Comparison of ENCODE assay signal across 27 cellular contexts in the genomic region with DNA sequence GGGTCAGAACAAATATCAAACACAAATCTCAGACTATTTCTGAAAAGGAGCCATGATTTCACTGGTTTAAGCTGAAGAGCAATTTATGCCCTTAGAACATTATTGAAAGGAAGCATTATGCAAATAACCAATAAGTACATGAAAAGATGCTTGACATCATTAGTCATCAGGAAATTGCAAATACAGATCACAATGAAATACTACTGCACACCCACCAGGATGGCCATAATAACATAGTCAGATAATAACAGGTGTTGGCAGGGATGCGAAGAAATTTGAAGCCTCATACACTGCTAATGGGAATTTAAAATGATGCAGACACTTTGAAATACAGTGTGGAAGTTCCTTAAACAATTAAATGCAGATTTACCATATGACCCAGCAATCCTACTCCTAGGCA.
DNase-seq lines count a peak whose midpoint lies in the region; ATAC-seq and TF ChIP-seq lines count a peak whose summit lies in the region.
"Had no signal": no experiment of that assay in that cellular context is flagged by ENCODE, and none has a peak within 500 bp of the region (broad histone marks: within the 10 kb centered on the region; RNA-seq: fewer than 3 reads in every experiment).

No MANE protein-coding gene starts in this region.

- H3K4me1 ChIP-seq in iPS-20b (ENCODE audit: insufficient read depth, low read length), result peaks cover 22% of the 10 kb centered on the region
- H3K4me1 ChIP-seq: HAP-1, heart right ventricle, transverse colon had no signal

- ATAC-seq in natural killer cell (no peak), GM21717 (IDR thresholded peaks at IDR 0.05; ENCODE audit: unreplicated experiment) (no peak)
- no peak for ATAC-seq in stimulated activated naive CD8-positive, alpha-beta T cell treated with anti-CD3 and anti-CD28 coated beads, Interleukin-15, Interleukin-2, amounts not matched to agents 100 U/mL and 50 U/mL, for 24 hours
- ATAC-seq: activated T-helper 17 cell treated with anti-CD3 and anti-CD28 coated beads, Interleukin-2, amount 50 U/mL, for 72 hours; CD8-positive, alpha-beta T cell; heart right ventricle; left lobe of liver; naive thymus-derived CD4-positive, alpha-beta T cell; Panc1 had no signal

- peaks cover 3 to 15% of the 10 kb centered on the region in 2 donors for H3K27me3 Mint-ChIP-seq in natural killer cell (ENCODE audit: low read depth in 2 of 2)
- H3K27me3 Mint-ChIP-seq: activated naive CD8-positive, alpha-beta T cell had no signal

- no peak for TF ChIP-seq CTCF in natural killer cell (IDR thresholded peaks at IDR 0.05)

- H3K27me3 ChIP-seq in iPS-20b (ENCODE audit: insufficient read depth, low read length), result no peaks in the 10 kb centered on the region
- H3K27me3 ChIP-seq: transverse colon had no signal

- intact Hi-C loops in natural killer cell (cut with micrococcal nuclease), result no loop called here

- DNase-seq in NCI-H1092 treated with DMSO at 0.1 percent for 48 hours (lab: John Stamatoyannopoulos, UW), result peak; percentile 17
- DNase-seq in NCI-H1092 (lab: John Stamatoyannopoulos, UW), result no peak
- DNase-seq in HT1080 (ENCODE audit: low read depth), result peak; percentile 71
- peak; percentile 55 for DNase-seq in NCI-H345 treated with DMSO at 0.1 percent for 48 hours (lab: John Stamatoyannopoulos, UW; ENCODE audit: unreplicated experiment)
- no peak for DNase-seq in natural killer cell
- DNase-seq in stimulated activated naive CD8-positive, alpha-beta T cell treated with anti-CD3 and anti-CD28 coated beads, Interleukin-15, Interleukin-2, amounts not matched to agents 100 U/mL and 50 U/mL, for 24 hours, result no peak
- DNase-seq: activated CD8-positive, alpha-beta memory T cell treated with anti-CD3 and anti-CD28 coated beads, Interleukin-2, amount 50 U/mL, for 48 hours; aorta; heart right ventricle; Karpas-422; MV-4-11; naive thymus-derived CD4-positive, alpha-beta T cell; NCI-H446 treated with DMSO at 0.1 percent for 48 hours; NK-92 treated with Interleukin-12 subunit alpha and Interleukin-12 subunit beta, amount 100 ng/mL, for 24 hours; SIG-M5; stimulated activated CD8-positive, alpha-beta memory T cell treated with anti-CD3 and anti-CD28 coated beads, Interleukin-4, amount 100 ng/mL, for 48 hours; SW 1271; transverse colon had no signal

- H3K36me3 Mint-ChIP-seq in natural killer cell, result no peaks in the 10 kb centered on the region
- H3K36me3 Mint-ChIP-seq: activated naive CD8-positive, alpha-beta T cell; CD8-positive, alpha-beta T cell; naive thymus-derived CD4-positive, alpha-beta T cell; WTC11 had no signal

- H3K9me3 ChIP-seq in iPS-20b (ENCODE audit: insufficient read depth, low read depth, low read length), result no peaks in the 10 kb centered on the region
- H3K9me3 ChIP-seq: HAP-1, heart right ventricle, transverse colon had no signal

- H3K4me3 Mint-ChIP-seq in natural killer cell, result no peak overlapping the region
- H3K4me3 Mint-ChIP-seq: activated naive CD8-positive, alpha-beta T cell; activated T-helper 17 cell treated with anti-CD3 and anti-CD28 coated beads, Interleukin-2, amount 50 U/mL, for 72 hours; CD8-positive, alpha-beta T cell; naive thymus-derived CD4-positive, alpha-beta T cell; WTC11 had no signal

- H3K9me3 Mint-ChIP-seq in natural killer cell, result no peaks in the 10 kb centered on the region
- H3K9me3 Mint-ChIP-seq: activated T-helper 17 cell treated with anti-CD3 and anti-CD28 coated beads, Interleukin-2, amount 50 U/mL, for 72 hours; CD8-positive, alpha-beta T cell; WTC11 had no signal

- H3K27ac ChIP-seq in iPS-20b (ENCODE audit: low read length), result no peak overlapping the region
- H3K27ac ChIP-seq: heart right ventricle, transverse colon had no signal

- peak overlapping the region; percentile 26; the same call in 1 of the 2 replicates for H3K4me3 ChIP-seq in iPS-20b (ENCODE audit: low read length)
- H3K4me3 ChIP-seq: HAP-1, heart right ventricle, transverse colon had no signal

- H3K9ac ChIP-seq in iPS-20b (ENCODE audit: low read depth, low read length), result no peak overlapping the region

- H3K36me3 ChIP-seq in iPS-20b (ENCODE audit: insufficient read depth, low read depth, low read length), result no peaks in the 10 kb centered on the region
- H3K36me3 ChIP-seq: HAP-1, heart right ventricle, transverse colon had no signal

- no peak overlapping the region for H3K27ac Mint-ChIP-seq in natural killer cell
- H3K27ac Mint-ChIP-seq: activated naive CD8-positive, alpha-beta T cell; activated T-helper 17 cell treated with anti-CD3 and anti-CD28 coated beads, Interleukin-2, amount 50 U/mL, for 72 hours; CD8-positive, alpha-beta T cell; naive thymus-derived CD4-positive, alpha-beta T cell; WTC11 had no signal

- H3K4me1 Mint-ChIP-seq in natural killer cell, result no peaks in the 10 kb centered on the region
- H3K4me1 Mint-ChIP-seq: activated T-helper 17 cell treated with anti-CD3 and anti-CD28 coated beads, Interleukin-2, amount 50 U/mL, for 72 hours; naive thymus-derived CD4-positive, alpha-beta T cell had no signal

Comparison
In these comparisons a context has a peak if more than half of its experiments do, and no peak if none do; other contexts are left out.
1. DNase-seq: peak in NCI-H1092 treated with DMSO at 0.1 percent for 48 hours (single experiment), HT1080 (single experiment) and NCI-H345 treated with DMSO at 0.1 percent for 48 hours (single experiment); none in NCI-H1092 (single experiment), natural killer cell (single experiment) and stimulated activated naive CD8-positive, alpha-beta T cell treated with anti-CD3 and anti-CD28 coated beads, Interleukin-15, Interleukin-2, amounts not matched to agents 100 U/mL and 50 U/mL, for 24 hours (single experiment).